9 cellular contexts compared by ENCODE assay signal in the genomic region with DNA sequence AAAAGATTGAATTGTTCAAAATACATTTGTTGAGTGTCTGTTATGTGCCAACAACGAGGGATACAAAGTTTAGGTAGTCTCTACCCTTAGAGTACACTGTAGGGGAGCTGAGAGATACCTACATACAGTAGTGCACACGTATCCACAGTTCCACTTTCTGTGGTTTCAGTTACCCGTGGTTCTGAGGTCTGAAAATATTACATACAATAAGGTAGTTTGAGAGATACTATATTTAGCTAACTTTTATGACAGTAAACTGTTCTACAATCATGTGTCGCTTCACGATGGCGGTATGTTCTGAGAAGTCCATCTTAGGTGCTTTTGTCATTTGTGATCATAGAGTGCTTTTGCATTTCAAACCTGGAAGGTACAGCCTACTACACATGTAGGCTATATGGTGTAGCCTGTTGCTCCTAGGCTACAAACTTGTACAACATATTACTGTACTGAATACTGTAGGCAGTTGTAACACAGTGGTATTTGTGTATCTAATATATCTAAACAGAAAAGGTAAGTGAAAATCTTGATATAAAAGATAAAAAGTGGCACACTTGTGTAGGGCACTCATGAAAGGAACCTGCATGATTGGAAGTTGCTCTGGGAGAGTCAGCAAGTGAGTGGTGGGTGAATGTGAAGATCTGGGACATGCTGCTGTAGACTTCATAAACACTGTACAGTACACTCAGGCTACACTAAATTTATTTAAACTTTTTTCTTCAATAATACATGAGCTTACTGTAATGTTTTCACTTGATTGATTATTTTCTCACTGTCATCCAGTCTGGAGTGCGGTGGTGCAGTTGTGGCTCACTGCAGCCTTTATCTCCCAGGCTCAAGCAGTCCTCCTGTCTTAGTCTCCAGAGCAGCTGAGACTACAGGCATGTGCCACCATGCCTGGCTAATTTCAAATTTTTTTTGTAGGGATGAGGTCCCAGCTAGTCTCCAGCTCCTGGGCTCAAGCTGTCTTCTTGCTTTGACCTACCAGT. TPM values are rescaled to one million over a fixed set of nuclear protein-coding genes. Genes with fewer than 3 reads are reported as not detected.
A peak's percentile ranks its signal among the peaks of the same experiment; 100 is the strongest.
DNase-seq lines count a peak whose midpoint lies in the region; ATAC-seq lines count a peak whose summit lies in the region.
"Had no signal": no experiment of that assay in that cellular context is flagged by ENCODE, and none has a peak within 500 bp of the region (broad histone marks: within the 10 kb centered on the region; RNA-seq: fewer than 3 reads in every experiment).

No MANE protein-coding gene starts in this region.

- peaks cover 67% of the 10 kb centered on the region for H3K4me1 Mint-ChIP-seq in activated CD4-positive, alpha-beta memory T cell treated with anti-CD3 and anti-CD28 coated beads, Interleukin-2, amount 10 ng/mL, durations not matched to agents 7 days and 5 days

- in situ Hi-C loops in ACHN (cut with HindIII; ENCODE audit: low pct_ligation_motif_present, low pct_unique_long_range_greater_than_20kb, low sequenced_read_pairs): no loop called here

- no peaks in the 10 kb centered on the region for H3K27me3 Mint-ChIP-seq in activated CD4-positive, alpha-beta memory T cell treated with anti-CD3 and anti-CD28 coated beads, Interleukin-2, amount 10 ng/mL, durations not matched to agents 7 days and 5 days

- H3K27ac ChIP-seq in caudate nucleus (ENCODE audit: low read depth, low read length): no peak overlapping the region

- no peaks in the 10 kb centered on the region for H3K9me3 Mint-ChIP-seq in activated CD4-positive, alpha-beta memory T cell treated with anti-CD3 and anti-CD28 coated beads, Interleukin-2, amount 10 ng/mL, durations not matched to agents 7 days and 5 days

- peaks cover 36% of the 10 kb centered on the region for H3K36me3 Mint-ChIP-seq in activated CD4-positive, alpha-beta memory T cell treated with anti-CD3 and anti-CD28 coated beads, Interleukin-2, amount 10 ng/mL, durations not matched to agents 7 days and 5 days (ENCODE audit: low read depth)

- H3K4me3 Mint-ChIP-seq in activated CD4-positive, alpha-beta memory T cell treated with anti-CD3 and anti-CD28 coated beads, Interleukin-2, amount 10 ng/mL, durations not matched to agents 7 days and 5 days: no peak overlapping the region

- peak overlapping the region; percentile 14 for H3K27ac Mint-ChIP-seq in activated CD4-positive, alpha-beta memory T cell treated with anti-CD3 and anti-CD28 coated beads, Interleukin-2, amount 10 ng/mL, durations not matched to agents 7 days and 5 days

- peak; percentile 24 for DNase-seq in CD1c-positive myeloid dendritic cell (ENCODE audit: extremely low spot score)
- no peak for DNase-seq in activated CD4-positive, alpha-beta memory T cell treated with anti-CD3 and anti-CD28 coated beads, Interleukin-2, amount 10 ng/mL, durations not matched to agents 7 days and 5 days
- no peak for DNase-seq in activated effector memory CD4-positive, alpha-beta T cell treated with Interleukin-2 at 50 U/mL for 16 hours
- DNase-seq in ACHN: no peak
- no peak for DNase-seq in caudate nucleus (lab: John Stamatoyannopoulos, UW)
- no peak for DNase-seq in Ammon's horn (ENCODE audit: low spot score)
- DNase-seq: cerebellar nuclear complex had no signal

- ATAC-seq in GM19043 (IDR thresholded peaks at IDR 0.05; ENCODE audit: low read depth, unreplicated experiment): peak; percentile 41
- ATAC-seq in HG03064 (IDR thresholded peaks at IDR 0.05; ENCODE audit: low read depth, unreplicated experiment): peak; percentile 48

- POLR2A ChIA-PET in activated CD4-positive, alpha-beta memory T cell treated with anti-CD3 and anti-CD28 coated beads, Interleukin-2, amount 10 ng/mL, durations not matched to agents 7 days and 5 days (lab: Charles Lee): interaction anchor here (0.6 to 1.2 kb wide), 3 partner anchors 9 to 91 kb away, joined by 3 read pairs; no protein-coding TSS in a partner anchor

- CTCF ChIA-PET in activated CD4-positive, alpha-beta memory T cell treated with anti-CD3 and anti-CD28 coated beads, Interleukin-2, amount 10 ng/mL, durations not matched to agents 7 days and 5 days (lab: Charles Lee): interaction anchor here (3.1 to 3.2 kb wide), 2 partner anchors 10 to 87 kb away, joined by 20 to 33 read pairs; no protein-coding TSS in a partner anchor

RNA-seq across cellular contexts. Expression of gene CPSF6, which starts 4.0 kb away (rescaled TPM):
- total RNA-seq in activated CD4-positive, alpha-beta memory T cell treated with anti-CD3 and anti-CD28 coated beads, Interleukin-2, amount 10 ng/mL, durations not matched to agents 7 days and 5 days: 10 to 100 TPM; 89.9 to 91.6 TPM
